ENCODE assay signal across 1 cellular context in the genomic region with DNA sequence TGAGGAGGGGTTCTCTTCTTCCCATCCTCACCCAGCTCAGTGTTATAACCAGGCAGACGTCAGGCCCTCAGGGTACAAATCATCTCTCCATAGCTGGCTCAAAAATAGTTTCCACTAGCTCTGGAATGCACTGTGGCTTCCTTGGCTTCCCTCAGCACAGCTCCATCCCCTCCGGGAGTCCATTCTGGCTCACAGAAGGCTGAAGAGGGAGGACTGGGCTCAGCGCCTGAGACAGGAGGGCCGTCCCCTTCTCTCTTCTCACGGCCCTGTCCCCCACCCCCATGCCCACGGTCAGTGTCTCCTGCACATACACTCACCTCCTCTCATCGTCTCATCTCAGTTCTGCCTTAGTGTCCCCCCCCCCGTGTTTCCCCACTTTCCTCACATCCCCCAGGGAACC.
TF ChIP-seq lines count a peak whose summit lies in the region.

No MANE protein-coding gene starts in this region.

TF ChIP-seq in WTC11, 78 proteins besides CTCF, POLR2A, EP300 and RAD21 (continued from another document):
- TF ChIP-seq, protein P1, sequence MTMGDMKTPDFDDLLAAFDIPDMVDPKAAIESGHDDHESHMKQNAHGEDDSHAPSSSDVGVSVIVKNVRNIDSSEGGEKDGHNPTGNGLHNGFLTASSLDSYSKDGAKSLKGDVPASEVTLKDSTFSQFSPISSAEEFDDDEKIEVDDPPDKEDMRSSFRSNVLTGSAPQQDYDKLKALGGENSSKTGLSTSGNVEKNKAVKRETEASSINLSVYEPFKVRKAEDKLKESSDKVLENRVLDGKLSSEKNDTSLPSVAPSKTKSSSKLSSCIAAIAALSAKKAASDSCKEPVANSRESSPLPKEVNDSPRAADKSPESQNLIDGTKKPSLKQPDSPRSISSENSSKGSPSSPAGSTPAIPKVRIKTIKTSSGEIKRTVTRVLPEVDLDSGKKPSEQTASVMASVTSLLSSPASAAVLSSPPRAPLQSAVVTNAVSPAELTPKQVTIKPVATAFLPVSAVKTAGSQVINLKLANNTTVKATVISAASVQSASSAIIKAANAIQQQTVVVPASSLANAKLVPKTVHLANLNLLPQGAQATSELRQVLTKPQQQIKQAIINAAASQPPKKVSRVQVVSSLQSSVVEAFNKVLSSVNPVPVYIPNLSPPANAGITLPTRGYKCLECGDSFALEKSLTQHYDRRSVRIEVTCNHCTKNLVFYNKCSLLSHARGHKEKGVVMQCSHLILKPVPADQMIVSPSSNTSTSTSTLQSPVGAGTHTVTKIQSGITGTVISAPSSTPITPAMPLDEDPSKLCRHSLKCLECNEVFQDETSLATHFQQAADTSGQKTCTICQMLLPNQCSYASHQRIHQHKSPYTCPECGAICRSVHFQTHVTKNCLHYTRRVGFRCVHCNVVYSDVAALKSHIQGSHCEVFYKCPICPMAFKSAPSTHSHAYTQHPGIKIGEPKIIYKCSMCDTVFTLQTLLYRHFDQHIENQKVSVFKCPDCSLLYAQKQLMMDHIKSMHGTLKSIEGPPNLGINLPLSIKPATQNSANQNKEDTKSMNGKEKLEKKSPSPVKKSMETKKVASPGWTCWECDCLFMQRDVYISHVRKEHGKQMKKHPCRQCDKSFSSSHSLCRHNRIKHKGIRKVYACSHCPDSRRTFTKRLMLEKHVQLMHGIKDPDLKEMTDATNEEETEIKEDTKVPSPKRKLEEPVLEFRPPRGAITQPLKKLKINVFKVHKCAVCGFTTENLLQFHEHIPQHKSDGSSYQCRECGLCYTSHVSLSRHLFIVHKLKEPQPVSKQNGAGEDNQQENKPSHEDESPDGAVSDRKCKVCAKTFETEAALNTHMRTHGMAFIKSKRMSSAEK (CRISPR knock-in tag; IDR thresholded peaks at IDR 0.05; ENCODE audit: borderline replicate concordance): no peak
